9 cellular contexts compared by ENCODE assay signal in the genomic region with DNA sequence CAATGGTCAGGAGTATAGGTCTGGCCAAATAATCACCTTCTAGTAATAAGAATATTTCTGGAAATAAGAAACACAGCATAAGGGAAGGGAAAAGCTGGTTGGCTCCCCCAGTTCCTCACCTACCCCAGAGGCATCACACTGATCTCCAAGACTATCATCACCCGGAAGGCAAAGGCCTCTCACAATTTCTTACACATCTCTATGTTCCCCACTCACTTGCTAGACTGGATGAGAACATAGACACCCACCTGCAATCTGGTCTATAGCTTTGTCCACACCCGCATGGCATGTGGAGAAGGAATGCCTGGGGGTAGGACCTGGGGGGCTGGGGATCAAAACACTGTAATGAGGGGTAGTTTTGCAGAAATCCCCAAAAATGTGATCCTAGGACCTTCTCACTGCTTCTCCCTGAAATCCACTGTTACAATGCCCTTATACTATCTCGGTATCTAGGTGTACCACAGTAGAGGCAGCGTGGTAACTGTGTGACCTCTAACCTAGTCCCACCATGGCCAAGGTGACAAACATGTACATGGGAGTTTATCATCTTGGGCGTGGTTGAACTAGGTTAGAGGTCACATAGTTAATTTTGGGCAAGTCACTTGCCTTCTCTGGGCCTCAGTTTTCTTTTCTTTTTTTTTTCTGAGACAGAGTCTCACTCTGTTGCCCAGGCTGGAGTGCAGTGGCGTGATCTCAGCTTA. TPM values are rescaled to one million over a fixed set of nuclear protein-coding genes. Genes with fewer than 3 reads are reported as not detected.
DNase-seq lines count a peak whose midpoint lies in the region; ATAC-seq and TF ChIP-seq lines count a peak whose summit lies in the region.
"Had no signal": no experiment of that assay in that cellular context is flagged by ENCODE, and none has a peak within 500 bp of the region (broad histone marks: within the 10 kb centered on the region; RNA-seq: fewer than 3 reads in every experiment).

No MANE protein-coding gene starts in this region.

- peaks cover 0 to 2% of the 10 kb centered on the region in 2 donors for H3K9me3 Mint-ChIP-seq in activated T-cell treated with anti-CD3 and anti-CD28 coated beads, Interleukin-2, amount 50 U/mL, for 72 hours

- H3K9me3 ChIP-seq in PC-9 (ENCODE audit: insufficient read depth, low read depth) = no peaks in the 10 kb centered on the region
- H3K9me3 ChIP-seq in stomach = no peaks in the 10 kb centered on the region

- H3K4me3 ChIP-seq in PC-9 = no peak overlapping the region
- H3K4me3 ChIP-seq in stomach = no peak overlapping the region
- H3K4me3 ChIP-seq: skin epidermis had no signal

- no peaks in the 10 kb centered on the region for H3K27me3 Mint-ChIP-seq in activated T-cell treated with anti-CD3 and anti-CD28 coated beads, Interleukin-2, amount 50 U/mL, for 72 hours (ENCODE audit: low read depth)

- no peaks in the 10 kb centered on the region for H4K20me1 ChIP-seq in PC-9 (ENCODE audit: insufficient read depth)

- H3F3A ChIP-seq in PC-9 (ENCODE audit: insufficient read depth, low read depth) = peaks cover 12% of the 10 kb centered on the region; the same call in 1 of the 2 replicates

- peak overlapping the region; percentile 65 to 75 for H3K4me3 Mint-ChIP-seq in activated T-cell treated with anti-CD3 and anti-CD28 coated beads, Interleukin-2, amount 50 U/mL, for 72 hours

- CTCF ChIA-PET in PC-9 (lab: Charles Lee) = interaction anchor here (0.5 to 2.0 kb wide), 30 partner anchors 18 to 641 kb away, joined by 3 to 15 read pairs (median 4); a partner anchor contains a TSS

- H3K27ac ChIP-seq in PC-9 (peak overlapping the region; percentile 12), stomach (peak overlapping the region in 3 of 5 donors; percentile 40 to 69 (median 49))

- peak; percentile 40 for TF ChIP-seq POLR2A in erythroblast (IDR thresholded peaks at IDR 0.05; ENCODE audit: low read length)
- no peak for TF ChIP-seq POLR2A in stomach (IDR thresholded peaks at IDR 0.05)

- TF ChIP-seq EP300 in stomach (IDR thresholded peaks at IDR 0.05) = no peak

- no peaks in the 10 kb centered on the region for H3K27me3 ChIP-seq in PC-9 (ENCODE audit: insufficient read depth, low read depth)
- H3K27me3 ChIP-seq in stomach = peaks cover 0 to 5% (median 0%) of the 10 kb centered on the region in 3 donors

- no peaks in the 10 kb centered on the region for H3K36me3 ChIP-seq in PC-9 (ENCODE audit: low read depth)
- no peaks in the 10 kb centered on the region for H3K36me3 ChIP-seq in stomach

- H3K4me2 ChIP-seq in PC-9 = peak overlapping the region; percentile 30

- no peaks in the 10 kb centered on the region for H3K9me2 ChIP-seq in PC-9 (ENCODE audit: insufficient read depth)

- H3K4me1 Mint-ChIP-seq in activated T-cell treated with anti-CD3 and anti-CD28 coated beads, Interleukin-2, amount 50 U/mL, for 72 hours (ENCODE audit: low read depth) = peaks cover 26% of the 10 kb centered on the region

- no peaks in the 10 kb centered on the region for H3K79me2 ChIP-seq in PC-9 (ENCODE audit: low read depth)

- DNase-seq in activated T-cell treated with anti-CD3 and anti-CD28 coated beads, Interleukin-2, amount 50 U/mL, for 72 hours = no peak
- DNase-seq in activated T-cell treated with anti-CD3 and anti-CD28 coated beads for 4 hours (no peak), PC-9 (peak in 1 of 2 experiments; percentile 42), erythroblast (lab: John Stamatoyannopoulos, UW) (peak; percentile 57 to 67), stomach (no peak), COLO829 (ENCODE audit: low spot score) (no peak), cerebellar cortex (ENCODE audit: low spot score) (no peak)

- TF ChIP-seq CTCF in PC-9 (conservative IDR thresholded peaks at IDR 0.05) = no peak
- no peak for TF ChIP-seq CTCF in stomach (IDR thresholded peaks at IDR 0.05)

- peak in 1 of 2 donors; percentile 27 for ATAC-seq in activated T-cell treated with anti-CD3 and anti-CD28 coated beads, Interleukin-2, amount 50 U/mL, for 72 hours (replicated peaks in 1 of 2)
- no peak for ATAC-seq in HG03135 (IDR thresholded peaks at IDR 0.05; ENCODE audit: unreplicated experiment)

- POLR2A ChIA-PET in PC-9 (lab: Charles Lee; ENCODE audit: unreplicated experiment) = interaction anchor here (0.7 kb wide), 1 partner anchor 102 kb away, joined by 4 read pairs; a partner anchor contains a TSS

- H3K36me3 Mint-ChIP-seq in activated T-cell treated with anti-CD3 and anti-CD28 coated beads, Interleukin-2, amount 50 U/mL, for 72 hours (ENCODE audit: insufficient read depth in 2 of 2) = no peaks in the 10 kb centered on the region

- H2AFZ ChIP-seq in PC-9 = no peak overlapping the region

- WGBS in stomach, 5 donors = 66 to 76% (median 71%) methylated on average over 6 of the region's 6 CpGs

- H3K4me1 ChIP-seq in PC-9 (replicated peaks; ENCODE audit: insufficient read depth) (peaks cover 28% of the 10 kb centered on the region), stomach (peaks cover 10 to 36% (median 27%) of the 10 kb centered on the region in 4 donors)

- no TSS peak for BruUV-seq in PC-9 (replicated peaks; lab: Mats Ljungman, UMichigan)

- peak overlapping the region; percentile 71 for H3K27ac Mint-ChIP-seq in activated T-cell treated with anti-CD3 and anti-CD28 coated beads, Interleukin-2, amount 50 U/mL, for 72 hours

- intact Hi-C loops in PC-9 (cut with micrococcal nuclease; ENCODE audit: unreplicated experiment) = loop anchor here (1.0 to 10.0 kb wide), 6 partner anchors 73 to 575 kb away; a partner anchor contains a TSS
- intact Hi-C loops in stomach (cut with DNase I; ENCODE audit: low total_unique reads) = loop anchor here (5.0 kb wide), 1 partner anchor 77 kb away; no protein-coding TSS in a partner anchor

RNA-seq across cellular contexts. Expression of a gene that starts 29.5 kb away (rescaled TPM):
- 10 to 100 TPM; 15.2 to 20.6 TPM for total RNA-seq in activated T-cell treated with anti-CD3 and anti-CD28 coated beads, Interleukin-2, amount 50 U/mL, for 72 hours
- total RNA-seq in PC-9 (2021) (2.2 and 3.1 TPM in 2 replicates), stomach (1 to 10 TPM in 3 of 5 donors, under 1 TPM in 1, not detected in 1; 0.45 to 5.5 (median 1.6) TPM)
- 1 to 10 TPM in 2 of 3 donors, under 1 TPM in 1; 0.85 to 1.4 (median 1.3) TPM for polyA plus RNA-seq in stomach

RNA-seq across cellular contexts. Expression of a gene that starts 41.5 kb away (rescaled TPM):
- total RNA-seq in activated T-cell treated with anti-CD3 and anti-CD28 coated beads, Interleukin-2, amount 50 U/mL, for 72 hours = 10 to 100 TPM; 14.0 to 16.9 TPM
- 16.5 and 21.3 TPM in 2 replicates for total RNA-seq in PC-9 (2021)
- 10 to 100 TPM in 2 of 5 donors, 1 to 10 TPM in 3; 1.2 to 12.1 (median 5.7) TPM for total RNA-seq in stomach
- polyA plus RNA-seq in stomach = 1 to 10 TPM; 3.1 to 4.6 (median 3.7) TPM

RNA-seq across cellular contexts. Expression of a gene that starts 41.6 kb away (rescaled TPM):
- 10 to 100 TPM; 20.3 to 27.6 TPM for total RNA-seq in activated T-cell treated with anti-CD3 and anti-CD28 coated beads, Interleukin-2, amount 50 U/mL, for 72 hours
- total RNA-seq in PC-9 (2021) = 33.5 and 34.8 TPM in 2 replicates
- 1 to 10 TPM in 3 of 5 donors, not detected in 2; 1.8 to 4.8 (median 4.6) TPM for total RNA-seq in stomach
- polyA plus RNA-seq in stomach = 10 to 100 TPM in 2 of 3 donors, 1 to 10 TPM in 1; 9.0 to 13.4 (median 11.5) TPM

Comparison
In these comparisons a context has a peak if more than half of its experiments do, and no peak if none do; other contexts are left out.
1. DNase-seq: peak in erythroblast (2 of 2); none in activated T-cell treated with anti-CD3 and anti-CD28 coated beads, Interleukin-2, amount 50 U/mL, for 72 hours (0 of 2), activated T-cell treated with anti-CD3 and anti-CD28 coated beads for 4 hours (single experiment), stomach (single experiment), COLO829 (single experiment) and cerebellar cortex (single experiment).